In genomic region chr1:169124459-169124858, GRCh38 we compare ENCODE assay signal across 21 cellular contexts. TPM values are rescaled to one million over a fixed set of nuclear protein-coding genes. Genes with fewer than 3 reads are reported as not detected.
A peak's percentile ranks its signal among the peaks of the same experiment; 100 is the strongest.
DNase-seq lines count a peak whose midpoint lies in the region; ATAC-seq, FAIRE-seq and TF ChIP-seq lines count a peak whose summit lies in the region.
"Had no signal": no experiment of that assay in that cellular context is flagged by ENCODE, and none has a peak within 500 bp of the region (broad histone marks: within the 10 kb centered on the region; RNA-seq: fewer than 3 reads in every experiment).

No MANE protein-coding gene starts in this region.

- peaks cover 6% of the 10 kb centered on the region; the same call in 1 of the 2 replicates for H4K20me1 ChIP-seq in PC-3 (ENCODE audit: low read length)
- H4K20me1 ChIP-seq in smooth muscle cell (ENCODE audit: low read depth) = peaks cover 77% of the 10 kb centered on the region
- no peaks in the 10 kb centered on the region for H4K20me1 ChIP-seq in GM23248 (ENCODE audit: insufficient read depth)

- FAIRE-seq in urothelium cell line (lab: Jason Lieb, UNC) = no peak
- FAIRE-seq: HepG2 had no signal

- H3K9me3 ChIP-seq in PC-3 (ENCODE audit: low read length) (no peaks in the 10 kb centered on the region), smooth muscle cell (replicated peaks; ENCODE audit: low read depth) (no peaks in the 10 kb centered on the region), GM23248 (ENCODE audit: low read depth) (no peaks in the 10 kb centered on the region)
- H3K9me3 ChIP-seq: BE2C, gastroesophageal sphincter, tibial nerve had no signal

- peaks cover 77% of the 10 kb centered on the region for H3K36me3 ChIP-seq in PC-3 (ENCODE audit: low read depth, low read length)
- peaks cover 26% of the 10 kb centered on the region for H3K36me3 ChIP-seq in smooth muscle cell (ENCODE audit: low read depth)
- no peaks in the 10 kb centered on the region for H3K36me3 ChIP-seq in GM23248 (ENCODE audit: low read depth)

- H3K4me3 ChIP-seq in PC-3 (ENCODE audit: low read length) (no peak overlapping the region), smooth muscle cell (no peak overlapping the region), GM23248 (no peak overlapping the region)
- H3K4me3 ChIP-seq: gastroesophageal sphincter, skin epidermis, tibial nerve had no signal

- H2AFZ ChIP-seq in PC-3 (ENCODE audit: low read length) = no peak overlapping the region
- no peak overlapping the region for H2AFZ ChIP-seq in smooth muscle cell (ENCODE audit: low read depth)
- no peak overlapping the region for H2AFZ ChIP-seq in GM23248

- H3K4me2 ChIP-seq in PC-3 (ENCODE audit: low read length) (0 out of 2 replicates have a peak overlapping the region, but pooled peaks have one; percentile 9), smooth muscle cell (peak overlapping the region; percentile 47), GM23248 (ENCODE audit: unreplicated experiment) (no peak overlapping the region)

- no peaks in the 10 kb centered on the region for H3F3A ChIP-seq in PC-3 (ENCODE audit: low read length, unreplicated experiment)
- peaks cover 57% of the 10 kb centered on the region for H3F3A ChIP-seq in smooth muscle cell (ENCODE audit: low read depth)
- H3F3A ChIP-seq in GM23248 (ENCODE audit: insufficient read depth) = peaks cover 5% of the 10 kb centered on the region; the same call in 1 of the 2 replicates

- peak; percentile 34 for DNase-seq in DMS153 (lab: John Stamatoyannopoulos, UW)
- DNase-seq in DMS153 treated with DMSO at 0.1 percent for 48 hours (lab: John Stamatoyannopoulos, UW; ENCODE audit: unreplicated experiment) = no peak
- DNase-seq in PC-3 = peak; percentile 54
- peak; percentile 74 for DNase-seq in left kidney (ENCODE audit: low read depth, low spot score)
- no peak for DNase-seq in smooth muscle cell (lab: John Stamatoyannopoulos, UW; ENCODE audit: unreplicated experiment)
- DNase-seq in AG08395 (ENCODE audit: low spot score) = no peak
- no peak for DNase-seq in urothelium cell line (ENCODE audit: low spot score)
- DNase-seq in GM23248 = no peak
- DNase-seq: activated CD4-positive, alpha-beta T cell treated with anti-CD3 and anti-CD28 coated beads, Interleukin-2, amount 50 U/mL, for 48 hours; activated gamma-delta T cell; BE2C; HFFc6; kidney glomerular epithelial cell; stimulated activated naive CD4-positive, alpha-beta T cell treated with Interleukin-2 at 50 U/mL for 16 hours; T-helper 2 cell had no signal

- peaks cover 63% of the 10 kb centered on the region for H3K79me2 ChIP-seq in PC-3 (ENCODE audit: low read length)
- peaks cover 81% of the 10 kb centered on the region for H3K79me2 ChIP-seq in smooth muscle cell (ENCODE audit: low read depth)
- H3K79me2 ChIP-seq in GM23248 (ENCODE audit: insufficient read depth) = no peaks in the 10 kb centered on the region

- POLR2A ChIA-PET in PC-3 (lab: Charles Lee; ENCODE audit: unreplicated experiment) = no interaction called here

- TF ChIP-seq CTCF in PC-3 (conservative IDR thresholded peaks at IDR 0.05; ENCODE audit: low read depth, low read length) = no peak
- TF ChIP-seq CTCF in smooth muscle cell (IDR thresholded peaks at IDR 0.05; ENCODE audit: borderline replicate concordance, insufficient read depth, poor library complexity, severe bottlenecking) = no peak

- peaks cover 36% of the 10 kb centered on the region for H3K4me1 ChIP-seq in PC-3 (ENCODE audit: insufficient read depth, low read length)
- peaks cover 17% of the 10 kb centered on the region for H3K4me1 ChIP-seq in smooth muscle cell (ENCODE audit: low read depth)
- peaks cover 12% of the 10 kb centered on the region; the same call in 1 of the 2 replicates for H3K4me1 ChIP-seq in GM23248 (ENCODE audit: insufficient read depth)
- H3K4me1 ChIP-seq: tibial nerve had no signal

- in situ Hi-C loops in GM23248 (cut with MboI) = loop anchor here (10.0 to 25.0 kb wide), 2 partner anchors 520 to 687 kb away; no protein-coding TSS in a partner anchor

- H3K9ac ChIP-seq in PC-3 (ENCODE audit: low read length) = no peak overlapping the region
- peak overlapping the region; percentile 52 for H3K9ac ChIP-seq in smooth muscle cell (ENCODE audit: low read depth)
- no peak overlapping the region for H3K9ac ChIP-seq in GM23248

- H3K27me3 ChIP-seq in PC-3 (ENCODE audit: low read length) (no peaks in the 10 kb centered on the region), smooth muscle cell (ENCODE audit: low read depth) (no peaks in the 10 kb centered on the region), GM23248 (replicated peaks; ENCODE audit: insufficient read depth) (no peaks in the 10 kb centered on the region)
- H3K27me3 ChIP-seq: BE2C, gastroesophageal sphincter, tibial nerve had no signal

- no peak overlapping the region for H3K27ac ChIP-seq in PC-3 (ENCODE audit: low read length)
- H3K27ac ChIP-seq in smooth muscle cell (ENCODE audit: low read depth) = peak overlapping the region; percentile 99
- no peak overlapping the region for H3K27ac ChIP-seq in GM23248
- H3K27ac ChIP-seq: 22Rv1, epithelial cell of prostate, skin epidermis, tibial nerve had no signal

- CTCF ChIA-PET in PC-3 (lab: Charles Lee) = no interaction called here

- H3K9me2 ChIP-seq in PC-3 (replicated peaks; ENCODE audit: low read length) (no peaks in the 10 kb centered on the region), GM23248 (ENCODE audit: insufficient read depth) (no peaks in the 10 kb centered on the region)

- 51% methylated on average over 2 of the region's 2 CpGs for WGBS in smooth muscle cell (ENCODE audit: low lambda C conversion rate)
- 96 to 97% methylated on average over 2 of the region's 2 CpGs for WGBS in GM23248 (ENCODE audit: low coverage in 1 of 2, low lambda C conversion rate in 2 of 2, missing lambda C conversion rate in 2 of 2), 2 experiments

- no peak for ATAC-seq in PC-3
- ATAC-seq: gastroesophageal sphincter, HepG2 had no signal

- BruUV-seq in PC-3 (replicated peaks; lab: Mats Ljungman, UMichigan) = no TSS peak

- intact Hi-C loops in PC-3 (cut with micrococcal nuclease) = no loop called here

RNA-seq across cellular contexts. Expression of gene ATP1B1, which starts 18.0 kb away (rescaled TPM):
- total RNA-seq in PC-3 (2014; rRNA removed) (68.7 and 76.6 TPM in 2 replicates), smooth muscle cell (347 and 400 TPM in 2 replicates)
- polyA plus RNA-seq in smooth muscle cell (140 and 144 TPM in 2 replicates), GM23248 (2016; fragmentation: Nextera tagmentation; extraction: Ambion mirVana) (15.2 and 16.1 TPM in 2 replicates)
- 6.9 and 9.4 TPM in 2 replicates for total RNA-seq in GM23248 (2014; rRNA removed; shearing (Covaris generic))

Comparison
In these comparisons a context has a peak if more than half of its experiments do, and no peak if none do; other contexts are left out.
1. DNase-seq: peak in DMS153 (single experiment), PC-3 (single experiment) and left kidney (single experiment); none in DMS153 treated with DMSO at 0.1 percent for 48 hours (single experiment), smooth muscle cell (single experiment), AG08395 (single experiment), urothelium cell line (single experiment) and GM23248 (single experiment).